8 cellular contexts compared by ENCODE assay signal in the genomic region with DNA sequence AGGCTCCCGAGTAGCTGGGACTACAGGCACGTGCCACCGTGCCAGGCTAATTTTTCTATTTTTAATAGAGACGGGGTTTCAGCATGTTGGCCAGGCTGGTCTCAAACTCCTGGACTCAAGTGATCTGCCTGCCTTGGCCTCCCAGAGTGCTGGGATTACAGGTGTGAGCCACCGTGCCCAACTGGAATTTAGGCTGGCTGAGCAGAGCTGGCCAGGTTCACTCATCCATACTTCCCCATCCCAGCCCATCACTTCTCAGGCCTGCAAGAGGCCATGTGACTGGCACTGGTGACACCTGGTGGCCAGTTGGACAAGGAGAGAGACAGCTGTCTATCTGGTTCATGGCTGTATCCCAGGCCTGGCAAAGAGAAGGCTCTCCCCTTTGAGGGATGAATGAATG. TPM values are rescaled to one million over a fixed set of nuclear protein-coding genes. Genes with fewer than 3 reads are reported as not detected.
A peak's percentile ranks its signal among the peaks of the same experiment; 100 is the strongest.
DNase-seq lines count a peak whose midpoint lies in the region; ATAC-seq and TF ChIP-seq lines count a peak whose summit lies in the region.
"Not testable (repeated sequence)": the region's sequence is repeated elsewhere in the genome, so short reads cannot be mapped to it uniquely, and the experiment has no call there.

No MANE protein-coding gene starts in this region.

- DNase-seq in NCI-H446 (lab: John Stamatoyannopoulos, UW) (peak; percentile 13 to 72), WERI-Rb-1 (peak; percentile 90), astrocyte of the hippocampus (ENCODE audit: low read depth, low spot score) (peak; percentile 86), right atrium auricular region (ENCODE audit: low spot score) (peak; percentile 82), pulmonary artery endothelial cell (ENCODE audit: low read depth, low spot score) (peak; percentile 53), ureter (ENCODE audit: low spot score) (peak; percentile 83)

- H3K4me1 ChIP-seq in right atrium auricular region, result peaks cover 0 to 18% of the 10 kb centered on the region in 2 donors

- TF ChIP-seq CTCF in GM12874 (IDR thresholded peaks at IDR 0.05; ENCODE audit: insufficient read depth, low read depth, low read length) (peak; percentile 71), WERI-Rb-1 (IDR thresholded peaks at IDR 0.05; ENCODE audit: low read depth, low read length) (peak; percentile 91), right atrium auricular region (IDR thresholded peaks at IDR 0.05) (peak; percentile 58 to 78)

- H3K27ac ChIP-seq in WERI-Rb-1, right atrium auricular region: not testable (repeated sequence)

- ATAC-seq in HG03159 (IDR thresholded peaks at IDR 0.05; ENCODE audit: unreplicated experiment), result peak; percentile 48

- not testable (repeated sequence) for H3K36me3 ChIP-seq in WERI-Rb-1, right atrium auricular region

- not testable (repeated sequence) for H3K27me3 ChIP-seq in WERI-Rb-1 (ENCODE audit: insufficient read depth, low read depth, severe bottlenecking); right atrium auricular region

- H3K9me3 ChIP-seq in WERI-Rb-1 (ENCODE audit: severe bottlenecking); right atrium auricular region: not testable (repeated sequence)

- H3K4me3 ChIP-seq in WERI-Rb-1 (ENCODE audit: low read depth, low read length); right atrium auricular region: not testable (repeated sequence)

RNA-seq across cellular contexts. Expression of a gene that starts 30.9 kb away (rescaled TPM):
- total RNA-seq in right atrium auricular region (100 to 1,000 TPM in 1 of 2 donors, 10 to 100 TPM in 1; 80.0 to 123 TPM), pulmonary artery endothelial cell (89.4 and 92.2 TPM in 2 replicates), ureter (71.5 TPM)

RNA-seq across cellular contexts. Expression of a gene that starts 42.6 kb away (rescaled TPM):
- total RNA-seq in right atrium auricular region (not detected), pulmonary artery endothelial cell (under 0.01 TPM in 1 of 2 replicates, not detected in the other), ureter (not detected)

RNA-seq across cellular contexts. Expression of a gene that starts 47.7 kb away (rescaled TPM):
- total RNA-seq in right atrium auricular region (10 to 100 TPM; 54.3 to 73.6 TPM), pulmonary artery endothelial cell (66.0 and 71.1 TPM in 2 replicates), ureter (180 TPM)

RNA-seq across cellular contexts. Expression of a gene that starts 50.9 kb away (rescaled TPM):
- total RNA-seq in right atrium auricular region, result 10 to 100 TPM; 30.1 to 35.4 TPM
- 448 and 513 TPM in 2 replicates for total RNA-seq in pulmonary artery endothelial cell
- 31.1 TPM for total RNA-seq in ureter
